In genomic region chr20:35661908-35662307, GRCh38 we compare ENCODE assay signal across 9 cellular contexts. TPM values are rescaled to one million over a fixed set of nuclear protein-coding genes. Genes with fewer than 3 reads are reported as not detected.
A peak's percentile ranks its signal among the peaks of the same experiment; 100 is the strongest.
DNase-seq lines count a peak whose midpoint lies in the region; ATAC-seq, FAIRE-seq and TF ChIP-seq lines count a peak whose summit lies in the region.
"Had no signal": no experiment of that assay in that cellular context is flagged by ENCODE, and none has a peak within 500 bp of the region (broad histone marks: within the 10 kb centered on the region; RNA-seq: fewer than 3 reads in every experiment).

No MANE protein-coding gene starts in this region.

- H3K27ac ChIP-seq in HUES48 (ENCODE audit: low read depth, low read length) (no peak overlapping the region), K562 (ENCODE audit: extremely low read depth, low read depth, low read length) (no peak overlapping the region)

- peak overlapping the region; percentile 13 for H3K4me3 ChIP-seq in AG10803 (ENCODE audit: low read length)
- peak overlapping the region; percentile 81 for H3K4me3 ChIP-seq in HUES48 (ENCODE audit: low read depth, low read length)
- H3K4me3 ChIP-seq in K562 = peak overlapping the region; percentile 57; the same call in 1 of the 2 replicates

- H3K27me3 Mint-ChIP-seq in mesothelial cell of epicardium (ENCODE audit: low read depth) = no peaks in the 10 kb centered on the region

- H3K4me3 Mint-ChIP-seq in mesothelial cell of epicardium = peak overlapping the region; percentile 95

- no peaks in the 10 kb centered on the region for H3K9me3 Mint-ChIP-seq in mesothelial cell of epicardium

- WGBS in K562 (ENCODE audit: insufficient coverage, low coverage, missing lambda C conversion rate) = 16% methylated on average over 3 of the region's 3 CpGs

- H3K36me3 ChIP-seq in HUES48 (ENCODE audit: control insufficient read depth, insufficient read depth, low read length) (no peaks in the 10 kb centered on the region; the same call in 1 of the 2 replicates), K562 (ENCODE audit: control insufficient read depth, insufficient read depth, low read length) (peaks cover 11% of the 10 kb centered on the region; the same call in 2 of the 3 replicates)

- peak overlapping the region; percentile 86 for H3K27ac Mint-ChIP-seq in mesothelial cell of epicardium

- H3K4me1 Mint-ChIP-seq in mesothelial cell of epicardium = peaks cover 57% of the 10 kb centered on the region

- TF ChIP-seq CTCF in AG10803 (conservative IDR thresholded peaks at IDR 0.05; ENCODE audit: low read length) = no peak
- TF ChIP-seq CTCF in K562 (IDR thresholded peaks at IDR 0.05 in 2 of 3, conservative IDR thresholded peaks at IDR 0.05 in 1 of 3; ENCODE audit: insufficient read depth in 2 of 3, low read depth in 1 of 3, low read length in 3 of 3) = no peak
- no peak for TF ChIP-seq CTCF in mesothelial cell of epicardium (IDR thresholded peaks at IDR 0.05; ENCODE audit: unreplicated experiment)

- CTCF ChIA-PET in K562 (lab: Yijun Ruan, JAX; ENCODE audit: low intra/inter-chr PET ratio) = no interaction called here

- ATAC-seq in K562 = no peak

- no peaks in the 10 kb centered on the region for H3K9me1 ChIP-seq in K562 (ENCODE audit: control insufficient read depth, insufficient read depth, low read length)

- POLR2A ChIA-PET in K562 (lab: Yijun Ruan, JAX) = interaction anchor here (0.6 to 1.5 kb wide), 5 partner anchors 20 to 899 kb away, joined by 3 to 4 read pairs (median 3); no protein-coding TSS in a partner anchor

- no peak for TF ChIP-seq RAD21 in K562 (CRISPR knock-in tag; conservative IDR thresholded peaks at IDR 0.05 in 1 of 2, IDR thresholded peaks at IDR 0.05 in 1 of 2)

- H3K9ac ChIP-seq in HUES48 (ENCODE audit: low read depth, low read length) (no peak overlapping the region), K562 (ENCODE audit: insufficient read depth in 1 of 2, low read depth in 2 of 2, low read length in 2 of 2) (peak overlapping the region in 1 of 2 experiments; percentile 92; a peak in 1 of 4 replicates)

- no peak for TF ChIP-seq POLR2A in K562 (conservative IDR thresholded peaks at IDR 0.05)

- peak overlapping the region; percentile 89 for H3K4me2 ChIP-seq in K562 (ENCODE audit: insufficient read depth, low read length)

- H4K20me1 ChIP-seq in K562 (replicated peaks; ENCODE audit: control insufficient read depth, insufficient read depth, low read length) = peaks cover 46% of the 10 kb centered on the region

- intact Hi-C loops in K562 (cut with micrococcal nuclease) = loop anchor here (5.0 kb wide), 1 partner anchor 45 kb away; the partner anchor contains the start of gene SPAG4

- H3K79me2 ChIP-seq in K562 (ENCODE audit: control insufficient read depth, insufficient read depth, low read length) = peaks cover 82% of the 10 kb centered on the region

- H3K36me3 Mint-ChIP-seq in mesothelial cell of epicardium = peaks cover 3% of the 10 kb centered on the region

- DNase-seq in AG10803 (ENCODE audit: low read depth) (no peak), K562 (ENCODE audit: extremely low read depth in 1 of 4, low spot score in 3 of 4) (no peak), mesothelial cell of epicardium (ENCODE audit: low spot score in 2 of 2, unreplicated experiment in 2 of 2) (no peak), ureter (ENCODE audit: low spot score) (no peak), NCI-H146 treated with DMSO at 0.1 percent for 48 hours (lab: John Stamatoyannopoulos, UW; ENCODE audit: unreplicated experiment) (no peak), epidermal melanocyte (ENCODE audit: insufficient read length, low spot score) (no peak), DMS53 treated with DMSO at 0.1 percent for 48 hours (lab: John Stamatoyannopoulos, UW; ENCODE audit: unreplicated experiment) (no peak)
- DNase-seq: NCI-H1694 had no signal

- H3K4me1 ChIP-seq in HUES48 (ENCODE audit: control insufficient read depth, insufficient read depth, low read length) = peaks cover 31% of the 10 kb centered on the region
- H3K4me1 ChIP-seq in K562 (replicated peaks in 1 of 2; ENCODE audit: control insufficient read depth in 2 of 2, insufficient read depth in 2 of 2, low read length in 2 of 2) = peaks cover 22 to 24% of the 10 kb centered on the region in 2 experiments; a peak in 4 of 5 replicates

- H3K27me3 ChIP-seq in HUES48 (ENCODE audit: control insufficient read depth, insufficient read depth, low read length) (no peaks in the 10 kb centered on the region), K562 (ENCODE audit: control insufficient read depth in 2 of 2, insufficient read depth in 2 of 2, low read length in 2 of 2) (no peaks in the 10 kb centered on the region)

- H3K9me3 ChIP-seq in HUES48 (ENCODE audit: control insufficient read depth, insufficient read depth, low read length) (no peaks in the 10 kb centered on the region), K562 (replicated peaks; ENCODE audit: control insufficient read depth, insufficient read depth, low read depth, low read length) (no peaks in the 10 kb centered on the region)

- in situ Hi-C loops in K562 (cut with MboI) = no loop called here

- TF ChIP-seq EP300 in K562 (IDR thresholded peaks at IDR 0.05; ENCODE audit: low read length) = no peak

- FAIRE-seq in K562 (lab: Jason Lieb, UNC) = no peak

- BruUV-seq in K562 (replicated peaks; lab: Mats Ljungman, UMichigan) = no TSS peak

- H2AFZ ChIP-seq in K562 (ENCODE audit: low read depth, low read length) = no peak overlapping the region

RNA-seq across cellular contexts. Expression of gene CPNE1, which starts 2.8 kb away (rescaled TPM):
- total RNA-seq in K562 (2011; cell fraction: chromatin; rRNA removed; ENCODE audit: low replicate concordance) = 182 and 323 TPM in 2 replicates
- 205 and 207 TPM in 2 replicates for total RNA-seq in K562 (2011; cell fraction: nucleolus; rRNA removed)
- 200 and 207 TPM in 2 replicates for total RNA-seq in K562 (2011; cell fraction: nucleoplasm; rRNA removed)
- total RNA-seq in K562 (2014; rRNA removed) (54.4 and 83.8 TPM in 2 replicates), K562 (2014; rRNA removed; fragmentation: Illumina TruSeq; extraction: Trizol) (39.7 and 42.2 TPM in 2 replicates), K562 (2015; rRNA removed; fragmentation: Illumina TruSeq; extraction: Trizol) (41.9 and 42.1 TPM in 2 replicates), K562 (2021) (102 and 105 TPM in 2 replicates), mesothelial cell of epicardium (221 to 246 TPM (median 238 TPM) in 3 replicates), ureter (200 TPM)
- polyA plus RNA-seq in K562 (2011; rRNA removed) (72.9 and 80.0 TPM in 2 replicates), K562 (2014; fragmentation: Illumina TruSeq; extraction: Trizol) (68.6 and 69.8 TPM in 2 replicates), K562 (2014; fragmentation: Nextera tagmentation; extraction: Ambion mirVana) (10 to 100 TPM; 45.5 to 56.0 TPM), K562 (2014; rRNA removed) (56.0 and 65.2 TPM in 2 replicates)
- 124 and 164 TPM in 2 replicates for polyA plus RNA-seq in K562 (2011; cell fraction: cytosol; rRNA removed)
- 322 and 336 TPM in 2 replicates for polyA plus RNA-seq in K562 (2011; cell fraction: nucleus; rRNA removed)
- 98.9 and 128 TPM in 2 replicates for polyA plus RNA-seq in K562 (2012)
- 46.6 and 66.8 TPM in 2 replicates for polyA minus RNA-seq in K562 (2011; rRNA and poly(A)+ RNA removed)
- polyA minus RNA-seq in K562 (2011; cell fraction: cytosol; rRNA and poly(A)+ RNA removed) = 46.7 and 82.3 TPM in 2 replicates
- polyA minus RNA-seq in K562 (2011; cell fraction: nucleus; rRNA and poly(A)+ RNA removed) = 66.4 and 92.3 TPM in 2 replicates

RNA-seq across cellular contexts. Expression of gene RBM12, which starts 2.8 kb away (rescaled TPM):
- total RNA-seq in K562 (2011; cell fraction: chromatin; rRNA removed; ENCODE audit: low replicate concordance) = 81.9 and 147 TPM in 2 replicates
- 22.5 and 28.8 TPM in 2 replicates for total RNA-seq in K562 (2011; cell fraction: nucleolus; rRNA removed)
- total RNA-seq in K562 (2011; cell fraction: nucleoplasm; rRNA removed) = 55.1 and 69.2 TPM in 2 replicates
- total RNA-seq in K562 (2014; rRNA removed) (33.9 and 40.8 TPM in 2 replicates), K562 (2014; rRNA removed; fragmentation: Illumina TruSeq; extraction: Trizol) (73.3 and 78.7 TPM in 2 replicates), K562 (2015; rRNA removed; fragmentation: Illumina TruSeq; extraction: Trizol) (76.5 and 76.8 TPM in 2 replicates), K562 (2021) (120 TPM in 2 replicates), mesothelial cell of epicardium (154 to 158 TPM (median 156 TPM) in 3 replicates), ureter (133 TPM)
- polyA plus RNA-seq in K562 (2011; rRNA removed) (123 and 144 TPM in 2 replicates), K562 (2014; fragmentation: Illumina TruSeq; extraction: Trizol) (133 and 162 TPM in 2 replicates), K562 (2014; fragmentation: Nextera tagmentation; extraction: Ambion mirVana) (1 to 10 TPM; 5.0 to 10.0 TPM), K562 (2014; rRNA removed) (49.1 and 57.9 TPM in 2 replicates)
- 165 and 176 TPM in 2 replicates for polyA plus RNA-seq in K562 (2011; cell fraction: cytosol; rRNA removed)
- polyA plus RNA-seq in K562 (2011; cell fraction: nucleus; rRNA removed) = 127 and 133 TPM in 2 replicates
- polyA plus RNA-seq in K562 (2012) = 53.2 and 59.8 TPM in 2 replicates
- 309 and 312 TPM in 2 replicates for polyA minus RNA-seq in K562 (2011; rRNA and poly(A)+ RNA removed)
- polyA minus RNA-seq in K562 (2011; cell fraction: cytosol; rRNA and poly(A)+ RNA removed) = 61.7 and 71.5 TPM in 2 replicates
- polyA minus RNA-seq in K562 (2011; cell fraction: nucleus; rRNA and poly(A)+ RNA removed) = 23.6 and 40.4 TPM in 2 replicates

RNA-seq across cellular contexts. Expression of gene NFS1, which starts 37.2 kb away (rescaled TPM):
- 52.4 and 75.5 TPM in 2 replicates for total RNA-seq in K562 (2011; cell fraction: chromatin; rRNA removed; ENCODE audit: low replicate concordance)
- total RNA-seq in K562 (2011; cell fraction: nucleolus; rRNA removed) = 59.4 and 63.0 TPM in 2 replicates
- total RNA-seq in K562 (2011; cell fraction: nucleoplasm; rRNA removed) = 55.7 and 62.0 TPM in 2 replicates
- total RNA-seq in K562 (2014; rRNA removed) = 45.0 and 59.4 TPM in 2 replicates
- 41.0 and 41.8 TPM in 2 replicates for total RNA-seq in K562 (2014; rRNA removed; fragmentation: Illumina TruSeq; extraction: Trizol)
- 34.1 and 34.7 TPM in 2 replicates for total RNA-seq in K562 (2015; rRNA removed; fragmentation: Illumina TruSeq; extraction: Trizol)
- total RNA-seq in K562 (2021) = 47.1 and 52.5 TPM in 2 replicates
- polyA plus RNA-seq in K562 (2011; rRNA removed) = 72.2 and 76.3 TPM in 2 replicates
- polyA plus RNA-seq in K562 (2011; cell fraction: cytosol; rRNA removed) = 84.5 and 124 TPM in 2 replicates
- polyA plus RNA-seq in K562 (2011; cell fraction: nucleus; rRNA removed) = 63.6 and 64.2 TPM in 2 replicates
- 27.4 and 33.4 TPM in 2 replicates for polyA plus RNA-seq in K562 (2012)
- polyA plus RNA-seq in K562 (2014; fragmentation: Illumina TruSeq; extraction: Trizol) = 48.0 and 51.9 TPM in 2 replicates
- 10 to 100 TPM; 11.5 to 13.9 TPM for polyA plus RNA-seq in K562 (2014; fragmentation: Nextera tagmentation; extraction: Ambion mirVana)
- 84.8 and 94.6 TPM in 2 replicates for polyA plus RNA-seq in K562 (2014; rRNA removed)
- 45.8 and 53.4 TPM in 2 replicates for polyA minus RNA-seq in K562 (2011; rRNA and poly(A)+ RNA removed)
- polyA minus RNA-seq in K562 (2011; cell fraction: cytosol; rRNA and poly(A)+ RNA removed) = 19.5 and 21.2 TPM in 2 replicates
- polyA minus RNA-seq in K562 (2011; cell fraction: nucleus; rRNA and poly(A)+ RNA removed) = 21.2 and 21.4 TPM in 2 replicates
- total RNA-seq in mesothelial cell of epicardium = 16.5 to 19.6 TPM (median 18.9 TPM) in 3 replicates
- 40.0 TPM for total RNA-seq in ureter

RNA-seq across cellular contexts. Expression of gene ROMO1, which starts 37.3 kb away (rescaled TPM):
- 8.1 and 30.8 TPM in 2 replicates for total RNA-seq in K562 (2011; cell fraction: chromatin; rRNA removed; ENCODE audit: low replicate concordance)
- 77.2 and 84.6 TPM in 2 replicates for total RNA-seq in K562 (2011; cell fraction: nucleolus; rRNA removed)
- total RNA-seq in K562 (2011; cell fraction: nucleoplasm; rRNA removed) = 53.4 and 57.0 TPM in 2 replicates
- total RNA-seq in K562 (2014; rRNA removed) (422 and 571 TPM in 2 replicates), K562 (2014; rRNA removed; fragmentation: Illumina TruSeq; extraction: Trizol) (46.5 and 50.1 TPM in 2 replicates), K562 (2015; rRNA removed; fragmentation: Illumina TruSeq; extraction: Trizol) (137 and 139 TPM in 2 replicates), K562 (2021) (217 and 226 TPM in 2 replicates), mesothelial cell of epicardium (105 to 107 TPM (median 105 TPM) in 3 replicates), ureter (97.1 TPM)
- polyA plus RNA-seq in K562 (2011; rRNA removed) (179 and 193 TPM in 2 replicates), K562 (2014; fragmentation: Illumina TruSeq; extraction: Trizol) (31.8 and 117 TPM in 2 replicates), K562 (2014; fragmentation: Nextera tagmentation; extraction: Ambion mirVana) (100 to 1,000 TPM; 635 to 741 TPM), K562 (2014; rRNA removed) (433 and 559 TPM in 2 replicates)
- polyA plus RNA-seq in K562 (2011; cell fraction: cytosol; rRNA removed) = 657 and 854 TPM in 2 replicates
- polyA plus RNA-seq in K562 (2011; cell fraction: nucleus; rRNA removed) = 234 and 309 TPM in 2 replicates
- polyA plus RNA-seq in K562 (2012) = 288 and 480 TPM in 2 replicates
- 18.5 and 28.9 TPM in 2 replicates for polyA minus RNA-seq in K562 (2011; rRNA and poly(A)+ RNA removed)
- polyA minus RNA-seq in K562 (2011; cell fraction: cytosol; rRNA and poly(A)+ RNA removed) = 43.7 and 68.4 TPM in 2 replicates
- polyA minus RNA-seq in K562 (2011; cell fraction: nucleus; rRNA and poly(A)+ RNA removed) = 21.0 and 24.8 TPM in 2 replicates

RNA-seq across cellular contexts. Expression of gene SPAG4, which starts 46.3 kb away (rescaled TPM):
- 15.2 and 38.2 TPM in 2 replicates for total RNA-seq in K562 (2011; cell fraction: chromatin; rRNA removed; ENCODE audit: low replicate concordance)
- 39.1 and 46.2 TPM in 2 replicates for total RNA-seq in K562 (2011; cell fraction: nucleolus; rRNA removed)
- total RNA-seq in K562 (2011; cell fraction: nucleoplasm; rRNA removed) = 21.6 and 29.9 TPM in 2 replicates
- total RNA-seq in K562 (2014; rRNA removed) = 5.3 and 6.4 TPM in 2 replicates
- 2.0 and 2.8 TPM in 2 replicates for total RNA-seq in K562 (2014; rRNA removed; fragmentation: Illumina TruSeq; extraction: Trizol)
- total RNA-seq in K562 (2015; rRNA removed; fragmentation: Illumina TruSeq; extraction: Trizol) = 1.5 and 3.4 TPM in 2 replicates
- 7.2 and 9.6 TPM in 2 replicates for total RNA-seq in K562 (2021)
- polyA plus RNA-seq in K562 (2011; rRNA removed) = 11.4 and 12.2 TPM in 2 replicates
- polyA plus RNA-seq in K562 (2011; cell fraction: cytosol; rRNA removed) = 16.4 and 27.9 TPM in 2 replicates
- 79.8 and 97.3 TPM in 2 replicates for polyA plus RNA-seq in K562 (2011; cell fraction: nucleus; rRNA removed)
- polyA plus RNA-seq in K562 (2012) = 9.4 and 16.3 TPM in 2 replicates
- 3.0 and 3.6 TPM in 2 replicates for polyA plus RNA-seq in K562 (2014; fragmentation: Illumina TruSeq; extraction: Trizol)
- polyA plus RNA-seq in K562 (2014; fragmentation: Nextera tagmentation; extraction: Ambion mirVana) = 1 to 10 TPM; 1.6 to 4.6 TPM
- polyA plus RNA-seq in K562 (2014; rRNA removed) = 6.8 and 8.4 TPM in 2 replicates
- polyA minus RNA-seq in K562 (2011; rRNA and poly(A)+ RNA removed) = 1.6 and 3.6 TPM in 2 replicates
- polyA minus RNA-seq in K562 (2011; cell fraction: cytosol; rRNA and poly(A)+ RNA removed) = 4.5 and 7.3 TPM in 2 replicates
- polyA minus RNA-seq in K562 (2011; cell fraction: nucleus; rRNA and poly(A)+ RNA removed) = 11.2 and 12.4 TPM in 2 replicates
- 4.0 to 5.5 TPM (median 4.2 TPM) in 3 replicates for total RNA-seq in mesothelial cell of epicardium
- 18.4 TPM for total RNA-seq in ureter

Comparison
In these comparisons a context has a peak if more than half of its experiments do, and no peak if none do; other contexts are left out.
1. H3K4me3 ChIP-seq: peak in every context shown above with its lines; median percentile 81 in HUES48; 57 in K562; 13 in AG10803.